8 cellular contexts compared by ENCODE assay signal in the genomic region with DNA sequence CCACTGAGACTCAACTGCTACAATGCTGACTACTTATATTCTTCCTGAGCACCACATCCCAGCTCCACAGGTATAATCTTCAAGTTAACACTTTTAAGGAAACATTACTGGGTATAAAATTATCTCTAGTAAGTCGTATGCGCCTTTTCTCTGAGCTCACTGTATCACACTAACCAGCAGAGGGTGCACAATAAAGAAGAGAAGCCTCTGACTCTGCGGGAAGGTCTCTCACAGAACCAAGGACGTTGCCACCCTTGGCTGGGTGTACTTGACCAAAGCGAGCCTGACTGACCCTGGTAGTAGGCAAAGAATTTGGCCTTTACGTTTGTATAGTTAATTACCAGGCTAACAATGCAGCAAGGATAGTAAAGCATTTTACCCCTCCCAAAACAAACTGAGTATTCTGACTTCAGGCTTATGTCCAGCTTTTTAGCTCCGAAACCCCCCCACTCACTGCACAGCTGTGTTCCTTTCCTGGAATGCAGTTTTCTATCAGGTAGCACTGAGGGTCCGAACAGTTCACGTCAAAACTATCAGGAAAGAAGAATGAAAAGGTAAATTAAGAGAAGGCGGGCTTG. TPM values are rescaled to one million over a fixed set of nuclear protein-coding genes. Genes with fewer than 3 reads are reported as not detected.
DNase-seq lines count a peak whose midpoint lies in the region; ATAC-seq and TF ChIP-seq lines count a peak whose summit lies in the region.

A gene with protein sequence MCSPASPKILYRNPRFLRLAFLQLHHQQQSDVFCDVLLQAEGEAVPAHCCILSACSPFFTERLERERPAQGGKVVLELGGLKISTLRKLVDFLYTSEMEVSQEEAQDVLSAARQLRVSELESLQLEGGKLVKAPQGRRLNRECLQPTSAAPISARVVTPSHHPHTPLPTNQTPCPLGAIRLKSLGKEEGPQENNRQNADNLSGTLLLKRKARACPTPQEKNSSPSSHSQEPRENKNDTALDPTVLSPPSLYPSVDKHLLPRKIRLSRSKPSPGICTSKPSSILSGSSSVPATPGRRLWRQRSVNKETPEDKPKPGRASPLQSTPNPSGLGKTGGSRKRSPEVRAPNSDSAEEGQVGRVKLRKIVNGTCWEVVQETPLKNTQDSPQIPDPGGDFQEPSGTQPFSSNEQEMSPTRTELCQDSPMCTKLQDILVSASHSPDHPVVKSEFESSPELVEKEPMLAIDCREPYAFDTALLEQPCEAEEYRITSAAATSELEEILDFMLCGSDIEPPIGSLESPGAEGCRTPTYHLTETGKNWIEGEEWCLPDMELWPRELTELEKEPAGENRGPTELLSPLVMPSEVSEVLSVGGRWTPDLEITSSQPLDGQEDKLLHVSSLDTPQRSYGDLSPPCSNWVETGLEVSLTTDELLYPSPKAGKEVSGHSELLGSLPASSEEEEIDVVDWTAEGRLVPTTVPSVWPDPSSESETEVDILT (minus strand): TSS at position 144 of the 578 bp plus-strand sequence. CDS start 631 bp downstream, outside the sequence.

- peak; percentile 34 for DNase-seq in A172 (ENCODE audit: low spot score)
- DNase-seq in NCI-H510A treated with DMSO at 0.1 percent for 48 hours (lab: John Stamatoyannopoulos, UW) = peak; percentile 43
- DNase-seq in mammary epithelial cell = peak; percentile 49
- DNase-seq in sigmoid colon = no peak

- no peak within 1 kb of the TSS for H2AFZ ChIP-seq in mammary epithelial cell (ENCODE audit: low read depth, low read length)

- TF ChIP-seq EP300 in sigmoid colon (IDR thresholded peaks at IDR 0.05) = no peak

- H3K4me2 ChIP-seq in mammary epithelial cell (ENCODE audit: insufficient read depth, low read depth, low read length) = no peak within 1 kb of the TSS

- H3K9ac ChIP-seq in mammary epithelial cell (ENCODE audit: insufficient read depth, low read length) (no peak within 1 kb of the TSS), liver (ENCODE audit: low read depth in 1 of 2, low read length in 2 of 2) (no peak within 1 kb of the TSS)

- dilution Hi-C loops in mammary epithelial cell (cut with HindIII; ENCODE audit: low sequenced_read_pairs) = no loop called here

- ATAC-seq in HG02610 (IDR thresholded peaks at IDR 0.05; ENCODE audit: unreplicated experiment) (no peak), GM21528 (IDR thresholded peaks at IDR 0.05; ENCODE audit: low FRiP score, unreplicated experiment) (no peak)

- H3K4me1 ChIP-seq in mammary epithelial cell (ENCODE audit: insufficient read depth, low read length) (no peaks in the 10 kb centered on the region), liver (ENCODE audit: control insufficient read depth in 4 of 4, insufficient read depth in 4 of 4, low read length in 3 of 4) (peaks cover 0 to 3% (median 0%) of the 10 kb centered on the region in 4 donors), sigmoid colon (no peaks in the 10 kb centered on the region)

- no TSS peak for BruUV-seq in mammary epithelial cell (replicated peaks; lab: Mats Ljungman, UMichigan)

- H3K4me3 ChIP-seq in mammary epithelial cell (replicated peaks in 1 of 3; ENCODE audit: insufficient read depth in 1 of 3, low read depth in 2 of 3, low read length in 3 of 3) = no peak within 1 kb of the TSS
- H3K4me3 ChIP-seq in liver (ENCODE audit: low read depth in 1 of 3, low read length in 3 of 3) = no peak within 1 kb of the TSS
- no peak within 1 kb of the TSS for H3K4me3 ChIP-seq in sigmoid colon

- CTCF ChIA-PET in mammary epithelial cell (lab: Charles Lee; ENCODE audit: low non-redundant PET) = interaction anchor here (0.5 to 2.0 kb wide), 8 partner anchors 10 to 1405 kb away, joined by 3 to 27 read pairs (median 6); a partner anchor contains a TSS

- H4K20me1 ChIP-seq in mammary epithelial cell (ENCODE audit: insufficient read depth, low read length) = no peaks in the 10 kb centered on the region

- 52% methylated on average over 10 of the region's 10 CpGs for WGBS in mammary epithelial cell (ENCODE audit: low coverage, missing lambda C conversion rate)
- WGBS in liver = 50% methylated on average over 10 of the region's 10 CpGs
- 29 to 60% methylated on average over 10 of the region's 10 CpGs for WGBS in sigmoid colon, 2 donors

- intact Hi-C loops in mammary epithelial cell (cut with micrococcal nuclease) (loop anchor here (1.0 to 5.0 kb wide), 3 partner anchors 49 to 762 kb away; no protein-coding TSS in a partner anchor), sigmoid colon (cut with DNase I) (loop anchor here (2.0 kb wide), 1 partner anchor 47 kb away; no protein-coding TSS in a partner anchor)

- peak; percentile 52; the same call in 2 of the 3 replicates for TF ChIP-seq CTCF in GM12872 (IDR thresholded peaks at IDR 0.05; ENCODE audit: insufficient read depth, low read depth, low read length)
- peak; percentile 55 to 63 for TF ChIP-seq CTCF in mammary epithelial cell (conservative IDR thresholded peaks at IDR 0.05 in 1 of 2, IDR thresholded peaks at IDR 0.05 in 1 of 2; ENCODE audit: extremely low read depth in 1 of 2, insufficient read depth in 1 of 2, low read depth in 1 of 2, low read length in 2 of 2)
- peak; percentile 59 for TF ChIP-seq CTCF in liver (IDR thresholded peaks at IDR 0.05; ENCODE audit: low read depth, low read length, missing input control)
- TF ChIP-seq CTCF in sigmoid colon (IDR thresholded peaks at IDR 0.05) = peak in 2 of 4 experiments; percentile 29 to 30

- no peaks in the 10 kb centered on the region for H3K79me2 ChIP-seq in mammary epithelial cell (ENCODE audit: insufficient read depth, low read length)

- in situ Hi-C loops in mammary epithelial cell (cut with MboI; ENCODE audit: low sequenced_read_pairs in 2 of 2) = no loop called here

- TF ChIP-seq RAD21 in liver (IDR thresholded peaks at IDR 0.05) = peak; percentile 79 to 87

- H3K27me3 ChIP-seq in mammary epithelial cell (ENCODE audit: insufficient read depth, low read length) (no peaks in the 10 kb centered on the region), liver (ENCODE audit: control insufficient read depth in 4 of 4, insufficient read depth in 4 of 4, low read length in 3 of 4) (no peaks in the 10 kb centered on the region), sigmoid colon (no peaks in the 10 kb centered on the region)

- TF ChIP-seq POLR2A in sigmoid colon (IDR thresholded peaks at IDR 0.05) = no peak

- H3K36me3 ChIP-seq in mammary epithelial cell (ENCODE audit: insufficient read depth, low read length) (no peaks in the 10 kb centered on the region), liver (ENCODE audit: control insufficient read depth in 4 of 4, insufficient read depth in 3 of 4, low read depth in 1 of 4, low read length in 3 of 4) (no peaks in the 10 kb centered on the region), sigmoid colon (no peaks in the 10 kb centered on the region)

- H3K9me3 ChIP-seq in mammary epithelial cell (replicated peaks; ENCODE audit: insufficient read depth, low read length) (no peaks in the 10 kb centered on the region), liver (ENCODE audit: control insufficient read depth in 4 of 4, low read length in 3 of 4) (no peaks in the 10 kb centered on the region), sigmoid colon (no peaks in the 10 kb centered on the region)

- H3K27ac ChIP-seq in mammary epithelial cell (ENCODE audit: insufficient read depth, low read depth, low read length) (no peak within 1 kb of the TSS), liver (ENCODE audit: low read depth in 1 of 2, low read length in 2 of 2) (no peak within 1 kb of the TSS), sigmoid colon (no peak within 1 kb of the TSS)

TF ChIP-seq in liver, 16 proteins besides CTCF, POLR2A, EP300 and RAD21 (continues in another document):
- TF ChIP-seq GABPA (IDR thresholded peaks at IDR 0.05 in 1 of 2, conservative IDR thresholded peaks at IDR 0.05 in 1 of 2) = no peak
- no peak for TF ChIP-seq YY1 (IDR thresholded peaks at IDR 0.05)
- no peak for TF ChIP-seq SP1 (IDR thresholded peaks at IDR 0.05)
- TF ChIP-seq FOXA1 (IDR thresholded peaks at IDR 0.05) = no peak
- TF ChIP-seq, protein P1, sequence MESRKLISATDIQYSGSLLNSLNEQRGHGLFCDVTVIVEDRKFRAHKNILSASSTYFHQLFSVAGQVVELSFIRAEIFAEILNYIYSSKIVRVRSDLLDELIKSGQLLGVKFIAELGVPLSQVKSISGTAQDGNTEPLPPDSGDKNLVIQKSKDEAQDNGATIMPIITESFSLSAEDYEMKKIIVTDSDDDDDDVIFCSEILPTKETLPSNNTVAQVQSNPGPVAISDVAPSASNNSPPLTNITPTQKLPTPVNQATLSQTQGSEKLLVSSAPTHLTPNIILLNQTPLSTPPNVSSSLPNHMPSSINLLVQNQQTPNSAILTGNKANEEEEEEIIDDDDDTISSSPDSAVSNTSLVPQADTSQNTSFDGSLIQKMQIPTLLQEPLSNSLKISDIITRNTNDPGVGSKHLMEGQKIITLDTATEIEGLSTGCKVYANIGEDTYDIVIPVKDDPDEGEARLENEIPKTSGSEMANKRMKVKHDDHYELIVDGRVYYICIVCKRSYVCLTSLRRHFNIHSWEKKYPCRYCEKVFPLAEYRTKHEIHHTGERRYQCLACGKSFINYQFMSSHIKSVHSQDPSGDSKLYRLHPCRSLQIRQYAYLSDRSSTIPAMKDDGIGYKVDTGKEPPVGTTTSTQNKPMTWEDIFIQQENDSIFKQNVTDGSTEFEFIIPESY (IDR thresholded peaks at IDR 0.05) = no peak
- no peak for TF ChIP-seq TAF1 (conservative IDR thresholded peaks at IDR 0.05)
- TF ChIP-seq RXRA (IDR thresholded peaks at IDR 0.05) = no peak

RNA-seq across cellular contexts. Expression of the gene that starts here (rescaled TPM):
- not detected in 2 replicates for total RNA-seq in A172 (2014; rRNA removed; shearing (Covaris generic))
- not detected for total RNA-seq in mammary epithelial cell
- not detected for polyA plus RNA-seq in mammary epithelial cell
- polyA minus RNA-seq in mammary epithelial cell = not detected
- total RNA-seq in liver = not detected
- polyA plus RNA-seq in liver = under 1 TPM in 1 of 2 donors, not detected in 1; 0.13 TPM
- total RNA-seq in sigmoid colon = not detected
- polyA plus RNA-seq in sigmoid colon = under 1 TPM in 1 of 3 donors, not detected in 2; 0.03 TPM

Comparison
In these comparisons a context has a peak if more than half of its experiments do, and no peak if none do; other contexts are left out.
1. Peak in DNase-seq in A172; RNA of the gene not detected or under 1 TPM.
2. Peak in DNase-seq in mammary epithelial cell; RNA of the gene not detected or under 1 TPM.